ENCODE assay signal across 20 cellular contexts in the genomic region with DNA sequence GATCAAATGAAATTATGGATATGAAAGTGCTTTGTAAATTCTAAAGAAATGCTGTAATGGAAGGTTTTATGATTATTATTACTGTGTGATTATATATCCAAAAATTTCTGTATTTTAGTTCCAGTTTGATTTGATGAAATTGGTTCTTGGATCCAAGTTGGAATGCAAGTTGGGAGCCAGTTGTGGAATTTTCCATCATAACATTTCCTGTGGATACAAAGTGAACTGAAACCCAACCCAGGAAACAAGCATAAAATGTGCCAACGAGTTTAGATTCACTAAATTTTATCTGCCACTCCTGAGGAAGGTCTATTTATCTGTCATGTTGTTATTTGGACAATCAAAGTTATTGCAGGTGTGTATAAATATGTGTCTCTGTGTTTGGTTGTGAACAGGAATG.
"Had no signal": no experiment of that assay in that cellular context is flagged by ENCODE, and none has a peak within 500 bp of the region (broad histone marks: within the 10 kb centered on the region; RNA-seq: fewer than 3 reads in every experiment).

No MANE protein-coding gene starts in this region.

- H3K9me3 Mint-ChIP-seq: activated naive CD4-positive, alpha-beta T cell treated with anti-CD3 and anti-CD28 coated beads, Interleukin-2, amount 10 ng/mL, durations not matched to agents 7 days and 5 days; natural killer cell; WTC11 had no signal

- DNase-seq: activated CD4-positive, alpha-beta T cell treated with anti-CD3 and anti-CD28 coated beads, Interleukin-2, amount 10 ng/mL, durations not matched to agents 7 days and 5 days; activated CD8-positive, alpha-beta memory T cell treated with anti-CD3 and anti-CD28 coated beads for 24 hours; activated naive CD4-positive, alpha-beta T cell treated with anti-CD3 and anti-CD28 coated beads, Interleukin-2, amount 10 ng/mL, durations not matched to agents 7 days and 5 days; adrenal gland; caudate nucleus; cortex of kidney; effector memory CD4-positive, alpha-beta T cell; islet precursor cell; natural killer cell; right cardiac atrium; stimulated activated CD4-positive, alpha-beta T cell treated with anti-CD3 and anti-CD28 coated beads, Interleukin-4, amount 100 ng/mL, for 4 hours; stimulated activated naive CD8-positive, alpha-beta T cell treated with anti-CD3 and anti-CD28 coated beads, Interleukin-15, Interleukin-2, amounts not matched to agents 100 U/mL and 50 U/mL, for 24 hours; SW 1271; upper lobe of right lung had no signal

- H3K36me3 ChIP-seq: adrenal gland, prostate gland, thoracic aorta, upper lobe of right lung had no signal

- H3K4me3 ChIP-seq: adrenal gland, hepatocyte, prostate gland, smooth muscle cell, thoracic aorta, upper lobe of right lung had no signal

- H3K4me3 Mint-ChIP-seq: activated CD4-positive, alpha-beta T cell treated with anti-CD3 and anti-CD28 coated beads, Interleukin-2, amount 10 ng/mL, durations not matched to agents 7 days and 5 days; activated naive CD4-positive, alpha-beta T cell treated with anti-CD3 and anti-CD28 coated beads, Interleukin-2, amount 10 ng/mL, durations not matched to agents 7 days and 5 days; natural killer cell; WTC11 had no signal

- H2AFZ ChIP-seq: hepatocyte had no signal

- H3K27me3 Mint-ChIP-seq: activated CD4-positive, alpha-beta T cell treated with anti-CD3 and anti-CD28 coated beads, Interleukin-2, amount 10 ng/mL, durations not matched to agents 7 days and 5 days; activated naive CD4-positive, alpha-beta T cell treated with anti-CD3 and anti-CD28 coated beads, Interleukin-2, amount 10 ng/mL, durations not matched to agents 7 days and 5 days had no signal

- H3K79me2 ChIP-seq: hepatocyte had no signal

- H3K4me2 ChIP-seq: hepatocyte, smooth muscle cell had no signal

- H3K27ac ChIP-seq: adrenal gland, hepatocyte, prostate gland, upper lobe of right lung had no signal

- H3K27ac Mint-ChIP-seq: activated CD4-positive, alpha-beta T cell treated with anti-CD3 and anti-CD28 coated beads, Interleukin-2, amount 10 ng/mL, durations not matched to agents 7 days and 5 days; activated naive CD4-positive, alpha-beta T cell treated with anti-CD3 and anti-CD28 coated beads, Interleukin-2, amount 10 ng/mL, durations not matched to agents 7 days and 5 days; natural killer cell; WTC11 had no signal

- H3K4me1 ChIP-seq: adrenal gland, prostate gland, upper lobe of right lung had no signal

- ATAC-seq: left lobe of liver, natural killer cell, right cardiac atrium, upper lobe of right lung, WTC11 had no signal

- H3K36me3 Mint-ChIP-seq: activated naive CD4-positive, alpha-beta T cell treated with anti-CD3 and anti-CD28 coated beads, Interleukin-2, amount 10 ng/mL, durations not matched to agents 7 days and 5 days; natural killer cell; WTC11 had no signal

- H3K27me3 ChIP-seq: adrenal gland, hepatocyte, upper lobe of right lung had no signal

- H3K9me3 ChIP-seq: adrenal gland, prostate gland, thoracic aorta, upper lobe of right lung had no signal

- H3K4me1 Mint-ChIP-seq: natural killer cell, WTC11 had no signal
